1 cellular context compared by ENCODE assay signal in genomic region chr9:129177791-129178578, GRCh38.
TF ChIP-seq lines count a peak whose summit lies in the region.

Gene IER5L (minus strand): TSS chr9:129178261. CDS start chr9:129178052, 209 bp downstream.

TF ChIP-seq in K562, 482 proteins besides CTCF, POLR2A, EP300 and RAD21 (continued from another document and continues in another):
- TF ChIP-seq TAF7 (tag; IDR thresholded peaks at IDR 0.05) (peak; percentile 71), CHAMP1 (IDR thresholded peaks at IDR 0.05) (no peak), ZNF785 (CRISPR knock-in tag; IDR thresholded peaks at IDR 0.05) (no peak), SUPT5H (IDR thresholded peaks at IDR 0.05) (peak; percentile 84), NCOA6 (IDR thresholded peaks at IDR 0.05) (peak; percentile 88), JUND (IDR thresholded peaks at IDR 0.05; ENCODE audit: borderline replicate concordance, low read depth, low read length) (no peak), JUND (tag; IDR thresholded peaks at IDR 0.05; ENCODE audit: borderline replicate concordance, low read depth, low read length) (no peak), ARID3B (CRISPR knock-in tag; IDR thresholded peaks at IDR 0.05; ENCODE audit: borderline replicate concordance) (peak; percentile 76; the same call in 1 of the 2 replicates), ZBTB9 (CRISPR knock-in tag; IDR thresholded peaks at IDR 0.05) (peak; percentile 32; the same call in 1 of the 2 replicates), ERF (CRISPR knock-in tag; IDR thresholded peaks at IDR 0.05) (no peak), PHF20 (IDR thresholded peaks at IDR 0.05; ENCODE audit: partially characterized antibody) (peak; percentile 53), ZBTB8A (IDR thresholded peaks at IDR 0.05; ENCODE audit: partially characterized antibody) (no peak), CBX1 (IDR thresholded peaks at IDR 0.05; ENCODE audit: low read depth) (peak; percentile 75), DEAF1 (CRISPR knock-in tag; IDR thresholded peaks at IDR 0.05) (no peak), TAF1 (IDR thresholded peaks at IDR 0.05; ENCODE audit: control insufficient read depth, extremely low read depth, insufficient read depth, low read length, severe bottlenecking) (peak; percentile 89), ZNF436 (CRISPR knock-in tag; IDR thresholded peaks at IDR 0.05) (no peak), YY1 (IDR thresholded peaks at IDR 0.05; ENCODE audit: borderline replicate concordance in 1 of 3, control insufficient read depth in 1 of 3, extremely low read depth in 1 of 3, insufficient read depth in 3 of 3, insufficient read length in 1 of 3, insufficient replicate concordance in 2 of 3, low read depth in 1 of 3, low read length in 2 of 3) (peak in 1 of 3 experiments; percentile 55), GTF2E2 (tag; IDR thresholded peaks at IDR 0.05) (peak; percentile 90), MNT (conservative IDR thresholded peaks at IDR 0.05) (peak in 1 of 2 experiments; percentile 58; a peak in 3 of 4 replicates), MIER1 (IDR thresholded peaks at IDR 0.05; ENCODE audit: low read depth) (no peak), MYC (IDR thresholded peaks at IDR 0.05; ENCODE audit: low read depth, low read length) (peak; percentile 60; the same call in 1 of the 2 replicates), MYC (CRISPR knock-in tag; IDR thresholded peaks at IDR 0.05; ENCODE audit: borderline replicate concordance, low read depth) (no peak), STAG1 (CRISPR knock-in tag; IDR thresholded peaks at IDR 0.05; ENCODE audit: borderline replicate concordance) (no peak), JUNB (CRISPR knock-in tag; conservative IDR thresholded peaks at IDR 0.05) (no peak), ZBTB2 (IDR thresholded peaks at IDR 0.05) (peak; percentile 79; the same call in 1 of the 2 replicates), CREB1 (IDR thresholded peaks at IDR 0.05) (no peak), CREB1 (CRISPR knock-in tag; IDR thresholded peaks at IDR 0.05) (no peak), TFAP4 (CRISPR knock-in tag; IDR thresholded peaks at IDR 0.05; ENCODE audit: borderline replicate concordance) (peak; percentile 59; the same call in 1 of the 2 replicates), U2AF1 (optimal IDR thresholded peaks at IDR 0.05; ENCODE audit: low read depth, low read length) (peak; percentile 69), ASH1L (IDR thresholded peaks at IDR 0.05; ENCODE audit: borderline replicate concordance, low read depth, partially characterized antibody) (peak; percentile 57), FOS (IDR thresholded peaks at IDR 0.05; ENCODE audit: extremely low read depth, insufficient read length) (peak; percentile 95), KDM5B (IDR thresholded peaks at IDR 0.05; ENCODE audit: insufficient replicate concordance, low read depth, low read length) (peak; percentile 100), ZNF561 (CRISPR knock-in tag; conservative IDR thresholded peaks at IDR 0.05) (no peak), SRSF7 (optimal IDR thresholded peaks at IDR 0.05; ENCODE audit: low read depth, low read length) (no peak), GATAD2A (IDR thresholded peaks at IDR 0.05) (0 out of 2 replicates have a peak, but pooled peaks have one; percentile 13), CBFB (CRISPR knock-in tag; IDR thresholded peaks at IDR 0.05) (no peak), ZNF639 (CRISPR knock-in tag; conservative IDR thresholded peaks at IDR 0.05 in 1 of 2, IDR thresholded peaks at IDR 0.05 in 1 of 2) (peak in 1 of 2 experiments; percentile 34; a peak in 1 of 4 replicates), RBM25 (IDR thresholded peaks at IDR 0.05; ENCODE audit: low read depth, low read length, severe bottlenecking) (peak; percentile 99), ZNF507 (tag; conservative IDR thresholded peaks at IDR 0.05) (no peak), TEAD1 (CRISPR knock-in tag; IDR thresholded peaks at IDR 0.05) (peak in 1 of 2 experiments; percentile 41; a peak in 1 of 4 replicates), ZNF551 (CRISPR knock-in tag; IDR thresholded peaks at IDR 0.05) (no peak), SIRT6 (IDR thresholded peaks at IDR 0.05; ENCODE audit: low read depth, low read length) (no peak)
- TF ChIP-seq, protein P1, sequence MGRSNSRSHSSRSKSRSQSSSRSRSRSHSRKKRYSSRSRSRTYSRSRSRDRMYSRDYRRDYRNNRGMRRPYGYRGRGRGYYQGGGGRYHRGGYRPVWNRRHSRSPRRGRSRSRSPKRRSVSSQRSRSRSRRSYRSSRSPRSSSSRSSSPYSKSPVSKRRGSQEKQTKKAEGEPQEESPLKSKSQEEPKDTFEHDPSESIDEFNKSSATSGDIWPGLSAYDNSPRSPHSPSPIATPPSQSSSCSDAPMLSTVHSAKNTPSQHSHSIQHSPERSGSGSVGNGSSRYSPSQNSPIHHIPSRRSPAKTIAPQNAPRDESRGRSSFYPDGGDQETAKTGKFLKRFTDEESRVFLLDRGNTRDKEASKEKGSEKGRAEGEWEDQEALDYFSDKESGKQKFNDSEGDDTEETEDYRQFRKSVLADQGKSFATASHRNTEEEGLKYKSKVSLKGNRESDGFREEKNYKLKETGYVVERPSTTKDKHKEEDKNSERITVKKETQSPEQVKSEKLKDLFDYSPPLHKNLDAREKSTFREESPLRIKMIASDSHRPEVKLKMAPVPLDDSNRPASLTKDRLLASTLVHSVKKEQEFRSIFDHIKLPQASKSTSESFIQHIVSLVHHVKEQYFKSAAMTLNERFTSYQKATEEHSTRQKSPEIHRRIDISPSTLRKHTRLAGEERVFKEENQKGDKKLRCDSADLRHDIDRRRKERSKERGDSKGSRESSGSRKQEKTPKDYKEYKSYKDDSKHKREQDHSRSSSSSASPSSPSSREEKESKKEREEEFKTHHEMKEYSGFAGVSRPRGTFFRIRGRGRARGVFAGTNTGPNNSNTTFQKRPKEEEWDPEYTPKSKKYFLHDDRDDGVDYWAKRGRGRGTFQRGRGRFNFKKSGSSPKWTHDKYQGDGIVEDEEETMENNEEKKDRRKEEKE (IDR thresholded peaks at IDR 0.05; ENCODE audit: borderline replicate concordance in 1 of 2, control insufficient read depth in 1 of 2, low read depth in 2 of 2, low read length in 1 of 2) = no peak
- TF ChIP-seq, protein P2, sequence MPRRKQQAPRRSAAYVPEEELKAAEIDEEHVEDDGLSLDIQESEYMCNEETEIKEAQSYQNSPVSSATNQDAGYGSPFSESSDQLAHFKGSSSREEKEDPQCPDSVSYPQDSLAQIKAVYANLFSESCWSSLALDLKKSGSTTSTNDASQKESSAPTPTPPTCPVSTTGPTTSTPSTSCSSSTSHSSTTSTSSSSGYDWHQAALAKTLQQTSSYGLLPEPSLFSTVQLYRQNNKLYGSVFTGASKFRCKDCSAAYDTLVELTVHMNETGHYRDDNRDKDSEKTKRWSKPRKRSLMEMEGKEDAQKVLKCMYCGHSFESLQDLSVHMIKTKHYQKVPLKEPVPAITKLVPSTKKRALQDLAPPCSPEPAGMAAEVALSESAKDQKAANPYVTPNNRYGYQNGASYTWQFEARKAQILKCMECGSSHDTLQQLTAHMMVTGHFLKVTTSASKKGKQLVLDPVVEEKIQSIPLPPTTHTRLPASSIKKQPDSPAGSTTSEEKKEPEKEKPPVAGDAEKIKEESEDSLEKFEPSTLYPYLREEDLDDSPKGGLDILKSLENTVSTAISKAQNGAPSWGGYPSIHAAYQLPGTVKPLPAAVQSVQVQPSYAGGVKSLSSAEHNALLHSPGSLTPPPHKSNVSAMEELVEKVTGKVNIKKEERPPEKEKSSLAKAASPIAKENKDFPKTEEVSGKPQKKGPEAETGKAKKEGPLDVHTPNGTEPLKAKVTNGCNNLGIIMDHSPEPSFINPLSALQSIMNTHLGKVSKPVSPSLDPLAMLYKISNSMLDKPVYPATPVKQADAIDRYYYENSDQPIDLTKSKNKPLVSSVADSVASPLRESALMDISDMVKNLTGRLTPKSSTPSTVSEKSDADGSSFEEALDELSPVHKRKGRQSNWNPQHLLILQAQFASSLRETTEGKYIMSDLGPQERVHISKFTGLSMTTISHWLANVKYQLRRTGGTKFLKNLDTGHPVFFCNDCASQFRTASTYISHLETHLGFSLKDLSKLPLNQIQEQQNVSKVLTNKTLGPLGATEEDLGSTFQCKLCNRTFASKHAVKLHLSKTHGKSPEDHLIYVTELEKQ (CRISPR knock-in tag; IDR thresholded peaks at IDR 0.05) = no peak
